In the genomic region with DNA sequence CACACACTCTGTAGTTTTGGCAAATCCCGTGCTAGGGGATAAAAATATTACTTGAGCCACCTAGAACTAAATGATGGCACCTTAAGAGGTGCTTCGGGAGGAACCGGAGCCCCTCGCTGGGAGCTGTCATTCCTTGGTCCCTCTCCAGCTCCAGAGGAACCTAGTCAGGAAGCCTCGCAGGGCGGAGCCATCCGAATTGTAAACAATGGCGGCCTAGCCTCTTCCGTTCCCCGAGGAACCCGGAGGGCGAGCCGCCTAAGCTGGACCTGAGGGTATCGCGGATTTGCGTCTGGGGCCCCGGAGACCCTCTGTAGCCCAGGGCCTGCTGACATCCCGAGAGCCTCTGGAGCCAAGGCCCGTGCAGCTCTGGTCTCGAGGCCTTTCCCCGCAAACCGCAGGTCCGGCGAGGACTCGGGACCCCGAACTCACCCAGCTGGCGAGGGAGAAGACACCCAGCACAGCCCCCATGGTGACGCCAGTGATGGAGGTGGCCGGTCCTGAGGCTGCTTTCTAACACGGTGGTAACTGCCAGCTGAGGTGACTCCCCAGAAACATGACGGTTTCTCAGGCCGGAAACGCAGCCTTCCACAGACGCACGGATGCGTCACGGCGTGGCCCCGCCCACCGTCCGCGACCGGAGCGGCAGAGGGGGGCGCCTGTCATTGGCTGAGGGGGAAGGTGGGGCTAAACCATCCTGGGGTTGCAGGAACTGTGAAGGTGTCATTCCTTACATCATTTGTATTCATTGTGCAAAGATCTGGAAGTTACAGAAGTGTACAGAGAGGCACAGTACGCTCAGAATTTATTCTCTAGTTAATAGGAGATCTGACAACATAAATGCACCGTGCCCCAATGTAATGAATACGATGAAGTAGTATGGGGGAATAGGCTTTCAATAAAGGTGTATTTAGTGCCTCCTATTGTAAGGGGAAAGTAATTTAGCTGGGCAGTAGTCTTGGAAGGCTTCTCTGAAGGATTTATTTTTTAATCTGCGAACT, we compare ENCODE assay signal across 1 cellular context.
A peak's percentile ranks its signal among the peaks of the same experiment; 100 is the strongest.
TF ChIP-seq lines count a peak whose summit lies in the region.

A gene (minus strand): TSS at position 587 of the 998 bp plus-strand sequence. CDS start 119 bp downstream, at position 468.

TF ChIP-seq in IMR-90, 13 proteins besides CTCF, POLR2A, EP300 and RAD21 (continued from another document):
- TF ChIP-seq MXI1 (IDR thresholded peaks at IDR 0.05; ENCODE audit: borderline replicate concordance, low read depth, low read length) (peak; percentile 82), MAFK (IDR thresholded peaks at IDR 0.05; ENCODE audit: low read depth, low read length) (no peak), BHLHE40 (IDR thresholded peaks at IDR 0.05; ENCODE audit: low read depth, low read length) (no peak; the same call in none of the 2 replicates), SMC3 (IDR thresholded peaks at IDR 0.05; ENCODE audit: low read depth, low read length) (0 out of 2 replicates have a peak, but pooled peaks have one; percentile 9)
- TF ChIP-seq, protein P1, sequence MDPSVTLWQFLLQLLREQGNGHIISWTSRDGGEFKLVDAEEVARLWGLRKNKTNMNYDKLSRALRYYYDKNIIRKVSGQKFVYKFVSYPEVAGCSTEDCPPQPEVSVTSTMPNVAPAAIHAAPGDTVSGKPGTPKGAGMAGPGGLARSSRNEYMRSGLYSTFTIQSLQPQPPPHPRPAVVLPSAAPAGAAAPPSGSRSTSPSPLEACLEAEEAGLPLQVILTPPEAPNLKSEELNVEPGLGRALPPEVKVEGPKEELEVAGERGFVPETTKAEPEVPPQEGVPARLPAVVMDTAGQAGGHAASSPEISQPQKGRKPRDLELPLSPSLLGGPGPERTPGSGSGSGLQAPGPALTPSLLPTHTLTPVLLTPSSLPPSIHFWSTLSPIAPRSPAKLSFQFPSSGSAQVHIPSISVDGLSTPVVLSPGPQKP (IDR thresholded peaks at IDR 0.05; ENCODE audit: borderline replicate concordance, low read depth, low read length), result no peak
TF ChIP-seq in IMR-90: peak in this region for 6.
